ENCODE assay signal across 8 cellular contexts in the genomic region with DNA sequence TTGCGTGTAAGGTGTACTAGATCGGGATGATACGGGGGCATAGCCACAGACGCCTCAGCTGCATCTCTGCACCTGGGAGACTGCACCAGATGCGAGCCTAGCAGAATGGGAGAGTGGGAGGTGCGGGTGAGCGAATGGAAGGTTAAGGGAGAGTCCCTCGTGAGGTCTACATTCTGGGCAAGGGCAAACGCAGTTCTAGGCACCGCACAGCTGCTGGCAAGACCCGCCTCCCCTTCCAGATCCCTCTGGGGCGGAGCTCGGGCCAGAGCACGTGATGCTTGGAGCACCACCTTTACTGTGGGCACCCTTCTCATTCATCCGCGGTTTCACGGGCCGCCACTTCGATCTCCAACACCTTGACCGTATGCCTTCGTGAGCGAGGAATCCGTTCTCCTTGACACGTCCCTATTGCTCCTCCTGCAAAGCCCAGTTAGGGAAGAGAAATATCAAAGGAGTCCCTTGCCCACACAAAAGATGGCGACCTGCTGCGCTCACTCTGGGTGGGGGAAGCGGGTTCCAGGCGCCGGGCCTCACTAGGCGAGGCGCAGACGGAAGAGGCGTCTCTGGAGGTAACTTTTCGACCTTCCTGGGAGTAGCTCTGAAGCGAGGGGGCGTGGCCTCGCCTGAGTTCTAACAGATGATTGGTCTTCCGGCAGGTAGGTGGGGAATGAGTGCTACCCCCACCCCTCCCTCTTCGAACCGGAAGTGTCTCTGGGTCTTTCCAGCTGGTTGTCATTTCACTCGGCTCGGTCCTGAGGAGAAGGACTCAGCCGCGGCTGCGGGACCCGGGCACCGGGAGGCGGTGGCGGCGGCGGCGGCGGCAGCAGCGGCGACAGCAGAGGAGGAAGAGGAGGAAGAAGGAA.
DNase-seq lines count a peak whose midpoint lies in the region; ATAC-seq, FAIRE-seq and TF ChIP-seq lines count a peak whose summit lies in the region.

A gene (plus strand): TSS at position 740 of the 863 bp plus-strand sequence. CDS start 1,385 bp downstream, outside the sequence.

- DNase-seq in AG09319 (ENCODE audit: extremely low read depth, low read depth) (peak; percentile 99), NCI-H446 treated with DMSO at 0.1 percent for 48 hours (lab: John Stamatoyannopoulos, UW) (peak; percentile 97), cerebellar cortex (ENCODE audit: low spot score) (peak; percentile 100)
- peak; percentile 93 for DNase-seq in stimulated activated CD4-positive, alpha-beta T cell treated with anti-CD3 and anti-CD28 coated beads, Interleukin-12 subunit alpha, Interleukin-12 subunit beta, amount 100 ng/mL, for 4 hours

- FAIRE-seq in islet of Langerhans (lab: Jason Lieb, UNC) = peak; percentile 88

- TF ChIP-seq CTCF in AG09319 (IDR thresholded peaks at IDR 0.05; ENCODE audit: low read depth, low read length) = no peak

- ATAC-seq in GM19035 (IDR thresholded peaks at IDR 0.05; ENCODE audit: unreplicated experiment) = peak; percentile 90
- ATAC-seq in HG03354 (IDR thresholded peaks at IDR 0.05; ENCODE audit: poor library complexity, severe bottlenecking, unreplicated experiment) = peak; percentile 96
- ATAC-seq in activated CD4-positive, CD25-positive, alpha-beta regulatory T cell treated with anti-CD3 and anti-CD28 coated beads, Interleukin-2, amount 50 U/mL, for 24 hours = peak; percentile 96 to 97

Comparison
In these comparisons a context has a peak if more than half of its experiments do, and no peak if none do; other contexts are left out.
1. Peak in every context shown above with its lines: DNase-seq and ATAC-seq.